9 cellular contexts compared by ENCODE assay signal in the genomic region with DNA sequence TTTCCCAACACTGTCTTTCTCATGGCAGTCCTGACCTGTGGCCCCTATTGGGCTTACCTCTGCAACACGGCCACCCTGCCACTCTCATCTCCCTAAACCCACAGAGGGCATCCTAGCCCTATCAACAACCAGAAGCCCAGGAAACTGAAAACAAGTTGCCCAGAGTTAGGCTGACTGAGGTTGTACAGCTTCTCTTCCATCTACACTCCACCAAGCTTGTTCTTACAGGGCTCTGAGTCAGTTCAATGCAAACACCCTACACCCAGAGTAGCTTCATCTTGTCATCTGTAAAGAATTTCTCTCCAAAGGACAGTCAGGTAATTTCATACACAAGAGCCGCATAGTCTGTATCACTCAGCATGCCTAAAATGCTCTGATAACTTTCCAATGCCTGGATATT.
DNase-seq lines count a peak whose midpoint lies in the region; ATAC-seq, FAIRE-seq and TF ChIP-seq lines count a peak whose summit lies in the region.
"Had no signal": no experiment of that assay in that cellular context is flagged by ENCODE, and none has a peak within 500 bp of the region (broad histone marks: within the 10 kb centered on the region; RNA-seq: fewer than 3 reads in every experiment).

No MANE protein-coding gene starts in this region.

- no peak for TF ChIP-seq CTCF in GM13976 (IDR thresholded peaks at IDR 0.05; ENCODE audit: borderline replicate concordance, control extremely low read depth, extremely low read depth, insufficient read depth, missing control alignments)

- H3K4me1 Mint-ChIP-seq in T-cell, result peaks cover 57 to 88% (median 84%) of the 10 kb centered on the region in 3 donors

- H3K27me3 Mint-ChIP-seq in T-cell, result no peaks in the 10 kb centered on the region

- no peaks in the 10 kb centered on the region for H3K9me3 Mint-ChIP-seq in T-cell

- peak; percentile 97 for FAIRE-seq in H54 (lab: Jason Lieb, UNC)
- FAIRE-seq: TTC549 had no signal

- in situ Hi-C loops in GM13976 (cut with MboI; ENCODE audit: low sequenced_read_pairs, unreplicated experiment), result no loop called here

- TF ChIP-seq POLR2A in H54 (IDR thresholded peaks at IDR 0.05; ENCODE audit: low read depth, low read length), result no peak

- DNase-seq in H54 (ENCODE audit: insufficient read length, low spot score) (peak; percentile 69), T-cell (no peak), fibroblast of peridontal ligament (ENCODE audit: extremely low read depth) (peak; percentile 75), skeletal muscle cell (ENCODE audit: low read depth) (peak; percentile 51), SK-N-DZ (ENCODE audit: low spot score) (no peak), NCI-H187 treated with DMSO at 0.1 percent for 48 hours (lab: John Stamatoyannopoulos, UW) (no peak), GM13976 (ENCODE audit: low spot score) (no peak), cerebellar nuclear complex (lab: John Stamatoyannopoulos, UW) (no peak)

- peak overlapping the region; percentile 77 to 84 for H3K27ac Mint-ChIP-seq in T-cell

- no peak overlapping the region for H3K4me3 ChIP-seq in skeletal muscle cell (ENCODE audit: low read depth, low read length)

- peak; percentile 54 to 63 (median 60) for ATAC-seq in T-cell (replicated peaks in 1 of 4)

- CTCF ChIA-PET in T-cell (lab: Charles Lee), result interaction anchor here (0.7 to 1.5 kb wide), 4 partner anchors 14 to 168 kb away, joined by 3 to 6 read pairs (median 3); no protein-coding TSS in a partner anchor

- H3K4me3 Mint-ChIP-seq in T-cell, result peak overlapping the region in 1 of 3 donors; percentile 24

- POLR2A ChIA-PET in T-cell (lab: Charles Lee), result no interaction called here

- H3K36me3 Mint-ChIP-seq in T-cell, result peaks cover 73% of the 10 kb centered on the region

Comparison
In these comparisons a context has a peak if more than half of its experiments do, and no peak if none do; other contexts are left out.
1. DNase-seq: peak in H54 (single experiment), fibroblast of peridontal ligament (single experiment) and skeletal muscle cell (single experiment); none in T-cell (0 of 34), SK-N-DZ (single experiment), NCI-H187 treated with DMSO at 0.1 percent for 48 hours (single experiment), GM13976 (single experiment) and cerebellar nuclear complex (0 of 2).